10 cellular contexts compared by ENCODE assay signal in the genomic region with DNA sequence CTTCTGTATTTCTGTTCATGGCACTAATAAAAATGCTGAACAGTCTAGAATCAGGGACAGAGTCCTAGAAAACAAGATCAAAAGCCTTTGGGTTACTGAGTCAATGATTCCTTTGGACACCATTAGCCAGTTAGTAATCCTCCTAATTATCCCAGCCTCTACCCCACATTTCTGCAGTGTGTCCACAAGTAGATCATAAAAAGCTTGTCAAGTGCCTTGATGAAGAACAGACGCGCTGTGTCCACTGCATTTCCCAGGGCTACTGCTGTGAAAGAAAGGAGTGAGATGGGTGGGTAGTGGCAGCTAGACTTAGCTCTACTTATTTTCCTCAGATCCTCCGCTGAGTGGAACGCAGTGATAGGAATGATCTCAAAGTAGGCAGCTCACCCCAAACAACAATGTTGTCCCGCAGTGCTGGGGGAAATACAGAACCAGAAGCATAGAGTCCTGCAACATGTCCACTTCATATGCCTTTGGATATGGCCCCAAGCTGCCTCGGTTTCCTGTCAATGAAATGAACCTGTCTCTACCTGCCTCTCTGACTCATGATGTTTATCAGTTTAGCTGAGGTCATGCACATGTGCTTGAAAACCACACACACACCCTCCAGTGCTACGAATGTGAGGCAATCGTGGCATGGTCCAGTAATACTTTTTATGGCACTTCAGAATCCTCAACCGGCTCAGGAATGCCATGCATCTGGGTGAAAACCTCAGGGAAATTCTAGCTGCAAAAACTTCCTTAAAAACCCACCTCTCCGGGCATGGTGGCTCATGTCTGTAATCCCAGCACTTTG.
DNase-seq lines count a peak whose midpoint lies in the region; ATAC-seq and TF ChIP-seq lines count a peak whose summit lies in the region.
"Had no signal": no experiment of that assay in that cellular context is flagged by ENCODE, and none has a peak within 500 bp of the region (broad histone marks: within the 10 kb centered on the region; RNA-seq: fewer than 3 reads in every experiment).

No MANE protein-coding gene starts in this region.

- peaks cover 34% of the 10 kb centered on the region for H3K27me3 Mint-ChIP-seq in T-helper 17 cell
- H3K27me3 Mint-ChIP-seq in stimulated activated naive B cell treated with anti-CD40 and anti-IgM and Interleukin-4, amounts not matched to agents 10 μg/mL and 1 μg/mL and 100 μg/mL, for 72 hours, result peaks cover 24 to 33% of the 10 kb centered on the region in 2 donors

- no peak overlapping the region for H3K4me3 Mint-ChIP-seq in T-helper 17 cell
- H3K4me3 Mint-ChIP-seq in stimulated activated naive B cell treated with anti-CD40 and anti-IgM and Interleukin-4, amounts not matched to agents 10 μg/mL and 1 μg/mL and 100 μg/mL, for 72 hours, result no peak overlapping the region
- H3K4me3 Mint-ChIP-seq: activated T-helper 1 cell treated with anti-CD3 and anti-CD28 coated beads, Interleukin-12 subunit alpha, Interleukin-12 subunit beta, Interleukin-2, Interleukin-4 antibody, amounts not matched to agents 30 ng/mL and 10 ng/mL and 1 ng/mL, durations not matched to agents 14 hours and 24 hours and 36 hours had no signal

- TF ChIP-seq CTCF in fibroblast of mammary gland (conservative IDR thresholded peaks at IDR 0.05; ENCODE audit: control insufficient read depth, insufficient read depth, low read depth, low read length), result no peak

- no peaks in the 10 kb centered on the region for H3K9me3 ChIP-seq in T-helper 17 cell (ENCODE audit: control insufficient read depth, low read length, poor library complexity, severe bottlenecking)

- H3K36me3 Mint-ChIP-seq in T-helper 17 cell (ENCODE audit: low read depth), result peaks cover 3% of the 10 kb centered on the region
- no peaks in the 10 kb centered on the region for H3K36me3 Mint-ChIP-seq in stimulated activated naive B cell treated with anti-CD40 and anti-IgM and Interleukin-4, amounts not matched to agents 10 μg/mL and 1 μg/mL and 100 μg/mL, for 72 hours

- H3K9ac ChIP-seq in rectal smooth muscle tissue (ENCODE audit: low read length), result no peak overlapping the region

- H3K27ac Mint-ChIP-seq in T-helper 17 cell, result no peak overlapping the region
- no peak overlapping the region for H3K27ac Mint-ChIP-seq in stimulated activated naive B cell treated with anti-CD40 and anti-IgM and Interleukin-4, amounts not matched to agents 10 μg/mL and 1 μg/mL and 100 μg/mL, for 72 hours
- H3K27ac Mint-ChIP-seq: activated T-helper 1 cell treated with anti-CD3 and anti-CD28 coated beads, Interleukin-12 subunit alpha, Interleukin-12 subunit beta, Interleukin-2, Interleukin-4 antibody, amounts not matched to agents 30 ng/mL and 10 ng/mL and 1 ng/mL, durations not matched to agents 14 hours and 24 hours and 36 hours had no signal

- no peak overlapping the region for H3K4me3 ChIP-seq in fibroblast of mammary gland (ENCODE audit: control insufficient read depth, low read depth, low read length)
- no peak overlapping the region for H3K4me3 ChIP-seq in rectal smooth muscle tissue (ENCODE audit: low read length)

- H3K27me3 ChIP-seq in rectal smooth muscle tissue (ENCODE audit: control insufficient read depth, insufficient read depth, low read length), result no peaks in the 10 kb centered on the region

- peaks cover 5 to 16% of the 10 kb centered on the region in 2 donors for H3K9me3 Mint-ChIP-seq in stimulated activated naive B cell treated with anti-CD40 and anti-IgM and Interleukin-4, amounts not matched to agents 10 μg/mL and 1 μg/mL and 100 μg/mL, for 72 hours

- peak overlapping the region; percentile 81 for H3K27ac ChIP-seq in rectal smooth muscle tissue (ENCODE audit: low read depth, low read length)

- no peaks in the 10 kb centered on the region for H3K36me3 ChIP-seq in rectal smooth muscle tissue (ENCODE audit: control insufficient read depth, insufficient read depth, low read length)

- H3K4me1 ChIP-seq in rectal smooth muscle tissue (ENCODE audit: control insufficient read depth, insufficient read depth, low read length), result peaks cover 39% of the 10 kb centered on the region

- no peaks in the 10 kb centered on the region for H3K4me1 Mint-ChIP-seq in T-helper 17 cell
- no peaks in the 10 kb centered on the region for H3K4me1 Mint-ChIP-seq in stimulated activated naive B cell treated with anti-CD40 and anti-IgM and Interleukin-4, amounts not matched to agents 10 μg/mL and 1 μg/mL and 100 μg/mL, for 72 hours

- peak; percentile 92 for DNase-seq in DMS79 treated with DMSO at 0.1 percent for 48 hours (lab: John Stamatoyannopoulos, UW)
- DNase-seq in NCI-H2196 treated with DMSO at 0.1 percent for 48 hours (lab: John Stamatoyannopoulos, UW; ENCODE audit: unreplicated experiment), result peak; percentile 19
- peak; percentile 80 for DNase-seq in fibroblast of mammary gland (ENCODE audit: low read depth)
- no peak for DNase-seq in T-helper 17 cell
- DNase-seq in stimulated activated naive CD4-positive, alpha-beta T cell (lab: John Stamatoyannopoulos, UW), result no peak
- DNase-seq in stimulated activated naive B cell treated with anti-CD40 and anti-IgM and Interleukin-4, amounts not matched to agents 10 μg/mL and 1 μg/mL and 100 μg/mL, for 72 hours, result no peak
- no peak for DNase-seq in SHP77 treated with DMSO at 0.1 percent for 48 hours (lab: John Stamatoyannopoulos, UW)
- DNase-seq: NCI-H82 had no signal

- no peak for ATAC-seq in T-helper 17 cell
- no peak for ATAC-seq in stimulated activated naive B cell treated with anti-CD40 and anti-IgM and Interleukin-4, amounts not matched to agents 10 μg/mL and 1 μg/mL and 100 μg/mL, for 72 hours (replicated peaks)

Comparison
In these comparisons a context has a peak if more than half of its experiments do, and no peak if none do; other contexts are left out.
1. DNase-seq: peak in DMS79 treated with DMSO at 0.1 percent for 48 hours (single experiment), NCI-H2196 treated with DMSO at 0.1 percent for 48 hours (single experiment) and fibroblast of mammary gland (single experiment); none in T-helper 17 cell (0 of 3), stimulated activated naive CD4-positive, alpha-beta T cell (0 of 6), stimulated activated naive B cell treated with anti-CD40 and anti-IgM and Interleukin-4, amounts not matched to agents 10 μg/mL and 1 μg/mL and 100 μg/mL, for 72 hours (single experiment) and SHP77 treated with DMSO at 0.1 percent for 48 hours (single experiment).